ENCODE assay signal across 8 cellular contexts in the genomic region with DNA sequence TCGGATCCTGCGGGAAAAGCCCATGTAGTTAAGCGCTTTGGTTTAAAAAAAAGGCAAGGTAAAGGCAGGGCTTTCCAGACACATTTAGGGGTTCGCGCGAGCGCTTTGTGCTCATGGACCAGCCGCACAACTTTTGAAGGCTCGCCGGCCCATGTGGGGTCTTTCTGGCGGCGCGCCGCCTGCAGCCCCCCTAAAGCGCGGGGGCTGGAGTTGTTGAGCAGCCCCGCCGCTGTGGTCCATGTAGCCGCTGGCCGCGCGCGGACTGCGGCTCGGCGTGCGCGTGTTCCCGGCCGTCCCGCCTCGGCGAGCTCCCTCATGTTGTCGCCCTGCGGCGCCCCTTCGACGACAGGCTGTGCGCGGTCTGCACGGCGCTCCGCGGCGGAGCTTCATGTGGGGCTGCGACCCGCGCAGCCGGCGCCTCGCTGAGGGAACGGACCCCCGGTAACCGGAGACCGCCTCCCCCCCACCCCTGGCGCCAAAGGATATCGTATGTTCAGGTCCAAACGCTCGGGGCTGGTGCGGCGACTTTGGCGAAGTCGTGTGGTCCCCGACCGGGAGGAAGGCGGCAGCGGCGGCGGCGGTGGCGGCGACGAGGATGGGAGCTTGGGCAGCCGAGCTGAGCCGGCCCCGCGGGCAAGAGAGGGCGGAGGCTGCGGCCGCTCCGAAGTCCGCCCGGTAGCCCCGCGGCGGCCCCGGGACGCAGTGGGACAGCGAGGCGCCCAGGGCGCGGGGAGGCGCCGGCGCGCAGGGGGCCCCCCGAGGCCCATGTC. TPM values are rescaled to one million over a fixed set of nuclear protein-coding genes. Genes with fewer than 3 reads are reported as not detected.
DNase-seq lines count a peak whose midpoint lies in the region; ATAC-seq, FAIRE-seq and TF ChIP-seq lines count a peak whose summit lies in the region.

No MANE protein-coding gene starts in this region.

- H3K79me2 ChIP-seq in K562 (ENCODE audit: control insufficient read depth, insufficient read depth, low read length), result peaks cover 60% of the 10 kb centered on the region

- H3K27ac ChIP-seq in C4-2B (peak overlapping the region; percentile 92), K562 (ENCODE audit: extremely low read depth, low read depth, low read length) (peak overlapping the region; percentile 58; the same call in 2 of the 3 replicates), lower lobe of right lung (peak overlapping the region; percentile 87), thyroid gland (peak overlapping the region; percentile 24 to 87 (median 78))

- ATAC-seq in K562, result no peak
- no peak for ATAC-seq in lower lobe of right lung
- no peak for ATAC-seq in GM21360 (IDR thresholded peaks at IDR 0.05; ENCODE audit: unreplicated experiment)

- in situ Hi-C loops in K562 (cut with MboI), result no loop called here

- TSS peak; percentile 39 for BruUV-seq in K562 (replicated peaks; lab: Mats Ljungman, UMichigan)

- H3K4me3 ChIP-seq in K562, result peak overlapping the region; percentile 49; the same call in 1 of the 2 replicates
- peak overlapping the region; percentile 83 for H3K4me3 ChIP-seq in lower lobe of right lung
- peak overlapping the region; percentile 18 to 80 (median 72) for H3K4me3 ChIP-seq in thyroid gland (replicated peaks in 1 of 3)

- 94% methylated on average over 31 of the region's 97 CpGs for WGBS in K562 (ENCODE audit: insufficient coverage, low coverage, missing lambda C conversion rate)
- WGBS in thyroid gland, 2 donors, result 0% methylated on average over 14 to 20 of the region's 97 CpGs

- 0 out of 3 replicates have a peak, but pooled peaks cover 2% of the 10 kb centered on the region for H3K36me3 ChIP-seq in K562 (ENCODE audit: control insufficient read depth, insufficient read depth, low read length)
- peaks cover 8% of the 10 kb centered on the region for H3K36me3 ChIP-seq in lower lobe of right lung
- no peaks in the 10 kb centered on the region for H3K36me3 ChIP-seq in thyroid gland

- TF ChIP-seq CTCF in C4-2B (conservative IDR thresholded peaks at IDR 0.05), result 0 out of 2 replicates have a peak, but pooled peaks have one; percentile 9
- no peak for TF ChIP-seq CTCF in K562 (IDR thresholded peaks at IDR 0.05 in 2 of 3, conservative IDR thresholded peaks at IDR 0.05 in 1 of 3; ENCODE audit: insufficient read depth in 2 of 3, low read depth in 1 of 3, low read length in 3 of 3)
- no peak for TF ChIP-seq CTCF in lower lobe of right lung (IDR thresholded peaks at IDR 0.05)
- TF ChIP-seq CTCF in thyroid gland (IDR thresholded peaks at IDR 0.05), result no peak

- POLR2A ChIA-PET in K562 (lab: Yijun Ruan, JAX), result interaction anchor here (0.9 to 1.8 kb wide), 5 partner anchors 11 to 74 kb away, joined by 3 to 7 read pairs (median 6); no protein-coding TSS in a partner anchor

- no peak for TF ChIP-seq RAD21 in K562 (CRISPR knock-in tag; conservative IDR thresholded peaks at IDR 0.05 in 1 of 2, IDR thresholded peaks at IDR 0.05 in 1 of 2)

- intact Hi-C loops in K562 (cut with micrococcal nuclease), result no loop called here
- intact Hi-C loops in lower lobe of right lung (cut with DNase I), result no loop called here
- intact Hi-C loops in thyroid gland (cut with DNase I), result loop anchor here (5.0 kb wide), 2 partner anchors 69 to 144 kb away; no protein-coding TSS in a partner anchor

- H4K20me1 ChIP-seq in K562 (replicated peaks; ENCODE audit: control insufficient read depth, insufficient read depth, low read length), result peaks cover 20% of the 10 kb centered on the region

- H2AFZ ChIP-seq in K562 (ENCODE audit: low read depth, low read length), result no peak overlapping the region

- DNase-seq in LoVo (ENCODE audit: low spot score) (peak; percentile 22), K562 (ENCODE audit: extremely low read depth in 1 of 4, low spot score in 3 of 4) (no peak), lower lobe of right lung (peak; percentile 59), thyroid gland (peak; percentile 37 to 45), iPS-NIHi7 (ENCODE audit: extremely low spot score) (no peak)
- no peak for DNase-seq in activated effector memory CD4-positive, alpha-beta T cell treated with anti-CD3 and anti-CD28 coated beads, Interleukin-2, amount 50 U/mL, for 16 hours

- H3K9me1 ChIP-seq in K562 (ENCODE audit: control insufficient read depth, insufficient read depth, low read length), result no peaks in the 10 kb centered on the region

- CTCF ChIA-PET in K562 (lab: Yijun Ruan, JAX; ENCODE audit: low intra/inter-chr PET ratio), result no interaction called here

- H3K4me2 ChIP-seq in K562 (ENCODE audit: insufficient read depth, low read length), result peak overlapping the region; percentile 81; the same call in 1 of the 2 replicates

- H3K4me1 ChIP-seq in K562 (replicated peaks in 1 of 2; ENCODE audit: control insufficient read depth in 2 of 2, insufficient read depth in 2 of 2, low read length in 2 of 2) (peaks cover 8 to 59% of the 10 kb centered on the region in 2 experiments; a peak in 3 of 5 replicates), lower lobe of right lung (peaks cover 54% of the 10 kb centered on the region), thyroid gland (peaks cover 36 to 41% of the 10 kb centered on the region in 2 donors)

- TF ChIP-seq POLR2A in K562 (conservative IDR thresholded peaks at IDR 0.05), result no peak
- no peak for TF ChIP-seq POLR2A in thyroid gland (IDR thresholded peaks at IDR 0.05)

- TF ChIP-seq EP300 in K562 (IDR thresholded peaks at IDR 0.05; ENCODE audit: low read length), result no peak

- H3K9me3 ChIP-seq in K562 (replicated peaks; ENCODE audit: control insufficient read depth, insufficient read depth, low read depth, low read length) (no peaks in the 10 kb centered on the region), lower lobe of right lung (no peaks in the 10 kb centered on the region), thyroid gland (no peaks in the 10 kb centered on the region)

- peak overlapping the region in 1 of 2 experiments; percentile 38; a peak in 2 of 4 replicates for H3K9ac ChIP-seq in K562 (ENCODE audit: insufficient read depth in 1 of 2, low read depth in 2 of 2, low read length in 2 of 2)

- no peak for FAIRE-seq in K562 (lab: Jason Lieb, UNC)

- H3K27me3 ChIP-seq in K562 (ENCODE audit: control insufficient read depth in 2 of 2, insufficient read depth in 2 of 2, low read length in 2 of 2) (no peaks in the 10 kb centered on the region), lower lobe of right lung (ENCODE audit: low read depth) (no peaks in the 10 kb centered on the region), thyroid gland (no peaks in the 10 kb centered on the region)

TF ChIP-seq in K562, 482 proteins besides CTCF, POLR2A, EP300 and RAD21 (continues in another document):
- TF ChIP-seq ZHX1 (conservative IDR thresholded peaks at IDR 0.05; ENCODE audit: low read length) (no peak), MCM2 (IDR thresholded peaks at IDR 0.05; ENCODE audit: low read depth) (no peak), PRMT5 (CRISPR knock-in tag; IDR thresholded peaks at IDR 0.05) (no peak), PCBP1 (IDR thresholded peaks at IDR 0.05; ENCODE audit: low read depth, low read length, poor library complexity, severe bottlenecking) (peak; percentile 23), GTF2E2 (tag; IDR thresholded peaks at IDR 0.05) (no peak)
- TF ChIP-seq, protein P1, sequence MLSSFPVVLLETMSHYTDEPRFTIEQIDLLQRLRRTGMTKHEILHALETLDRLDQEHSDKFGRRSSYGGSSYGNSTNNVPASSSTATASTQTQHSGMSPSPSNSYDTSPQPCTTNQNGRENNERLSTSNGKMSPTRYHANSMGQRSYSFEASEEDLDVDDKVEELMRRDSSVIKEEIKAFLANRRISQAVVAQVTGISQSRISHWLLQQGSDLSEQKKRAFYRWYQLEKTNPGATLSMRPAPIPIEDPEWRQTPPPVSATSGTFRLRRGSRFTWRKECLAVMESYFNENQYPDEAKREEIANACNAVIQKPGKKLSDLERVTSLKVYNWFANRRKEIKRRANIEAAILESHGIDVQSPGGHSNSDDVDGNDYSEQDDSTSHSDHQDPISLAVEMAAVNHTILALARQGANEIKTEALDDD (IDR thresholded peaks at IDR 0.05), result no peak

RNA-seq across cellular contexts. Expression of gene SMAD6, which starts 0.9 kb away (rescaled TPM):
- 54.6 and 73.2 TPM in 2 replicates for total RNA-seq in K562 (2011; cell fraction: chromatin; rRNA removed; ENCODE audit: low replicate concordance)
- total RNA-seq in K562 (2011; cell fraction: nucleolus; rRNA removed), result 34.3 and 36.4 TPM in 2 replicates
- total RNA-seq in K562 (2011; cell fraction: nucleoplasm; rRNA removed), result 49.6 and 69.7 TPM in 2 replicates
- 11.3 and 14.5 TPM in 2 replicates for total RNA-seq in K562 (2014; rRNA removed)
- 1.7 and 2.5 TPM in 2 replicates for total RNA-seq in K562 (2014; rRNA removed; fragmentation: Illumina TruSeq; extraction: Trizol)
- 3.7 and 4.1 TPM in 2 replicates for total RNA-seq in K562 (2015; rRNA removed; fragmentation: Illumina TruSeq; extraction: Trizol)
- total RNA-seq in K562 (2021), result 14.2 and 15.5 TPM in 2 replicates
- 5.3 and 9.2 TPM in 2 replicates for polyA plus RNA-seq in K562 (2011; rRNA removed)
- polyA plus RNA-seq in K562 (2011; cell fraction: cytosol; rRNA removed), result 4.6 and 10.2 TPM in 2 replicates
- 10.8 and 14.0 TPM in 2 replicates for polyA plus RNA-seq in K562 (2011; cell fraction: nucleus; rRNA removed)
- 7.4 and 21.2 TPM in 2 replicates for polyA plus RNA-seq in K562 (2012)
- 1.1 and 1.4 TPM in 2 replicates for polyA plus RNA-seq in K562 (2014; fragmentation: Illumina TruSeq; extraction: Trizol)
- under 1 TPM; 0.10 to 0.13 TPM for polyA plus RNA-seq in K562 (2014; fragmentation: Nextera tagmentation; extraction: Ambion mirVana)
- polyA plus RNA-seq in K562 (2014; rRNA removed), result 4.6 and 6.9 TPM in 2 replicates
- polyA minus RNA-seq in K562 (2011; rRNA and poly(A)+ RNA removed), result 7.7 and 9.1 TPM in 2 replicates
- 12.8 and 25.8 TPM in 2 replicates for polyA minus RNA-seq in K562 (2011; cell fraction: cytosol; rRNA and poly(A)+ RNA removed)
- polyA minus RNA-seq in K562 (2011; cell fraction: nucleus; rRNA and poly(A)+ RNA removed), result 13.9 and 32.1 TPM in 2 replicates
- 159 TPM for total RNA-seq in lower lobe of right lung
- 100 to 1,000 TPM in 1 of 4 donors, 10 to 100 TPM in 3; 59.3 to 118 (median 62.3) TPM for total RNA-seq in thyroid gland

Comparison
In these comparisons a context has a peak if more than half of its experiments do, and no peak if none do; other contexts are left out.
1. DNase-seq: peak in LoVo (single experiment), lower lobe of right lung (single experiment) and thyroid gland (2 of 2); none in K562 (0 of 4), iPS-NIHi7 (single experiment) and activated effector memory CD4-positive, alpha-beta T cell treated with anti-CD3 and anti-CD28 coated beads, Interleukin-2, amount 50 U/mL, for 16 hours (single experiment).
2. Peak in every context shown above with its lines, with median percentiles within 50 percentile points of each other: H3K27ac ChIP-seq and H3K4me3 ChIP-seq.